Comparison of ENCODE assay signal across 11 cellular contexts in the genomic region with DNA sequence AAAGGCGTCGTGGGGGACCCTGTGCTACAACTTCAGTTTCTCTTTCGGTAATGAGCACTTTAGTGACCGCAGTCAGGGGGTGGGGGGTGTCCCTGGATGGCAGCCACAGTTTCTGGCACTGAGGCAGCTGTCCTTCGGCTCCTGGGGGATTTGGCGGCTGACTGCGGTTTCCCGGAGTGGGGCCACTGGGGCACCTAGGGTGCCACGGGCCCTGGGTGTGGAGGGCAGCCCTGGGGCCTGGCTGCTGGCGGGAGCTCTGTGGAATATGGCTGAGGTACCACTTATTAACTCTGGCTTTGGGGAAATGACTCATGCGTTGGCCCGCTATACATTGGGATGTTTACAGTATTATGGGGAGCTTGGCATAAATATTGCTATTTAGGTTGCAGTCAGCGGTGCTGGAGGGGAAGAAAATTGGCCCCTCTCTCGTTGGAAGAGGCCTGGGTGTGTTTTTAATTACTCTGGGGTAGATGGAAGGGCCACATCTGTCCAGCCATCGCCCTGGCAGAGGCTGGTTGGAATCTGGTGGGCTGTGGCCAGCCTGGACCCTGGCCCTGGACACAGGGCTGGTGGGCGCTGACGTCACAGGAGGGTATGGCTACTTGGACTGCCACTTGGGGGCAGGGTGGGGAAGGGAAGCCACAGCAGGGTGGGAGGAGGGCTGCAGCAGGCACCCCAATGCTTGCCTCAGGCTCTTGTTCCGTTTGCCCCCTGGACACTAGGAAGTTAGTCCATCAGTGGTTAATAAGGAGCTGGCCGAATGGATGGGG. TPM values are rescaled to one million over a fixed set of nuclear protein-coding genes. Genes with fewer than 3 reads are reported as not detected.
DNase-seq lines count a peak whose midpoint lies in the region; ATAC-seq and TF ChIP-seq lines count a peak whose summit lies in the region.
"Had no signal": no experiment of that assay in that cellular context is flagged by ENCODE, and none has a peak within 500 bp of the region (broad histone marks: within the 10 kb centered on the region; RNA-seq: fewer than 3 reads in every experiment).

No MANE protein-coding gene starts in this region.

- no peak for ATAC-seq in CD4-positive, alpha-beta T cell (ENCODE audit: poor library complexity)
- ATAC-seq in HG03095 (IDR thresholded peaks at IDR 0.05; ENCODE audit: unreplicated experiment) = no peak
- no peak for ATAC-seq in HG03175 (IDR thresholded peaks at IDR 0.05; ENCODE audit: unreplicated experiment)

- peak overlapping the region; percentile 10 for H3K4me3 Mint-ChIP-seq in CD4-positive, alpha-beta T cell

- H3K4me3 ChIP-seq in H7 (ENCODE audit: insufficient read depth, low read depth, low read length) (no peak overlapping the region), mucosa of rectum (ENCODE audit: low read length in 2 of 2) (peak overlapping the region; percentile 65 to 70)

- H3K9me3 ChIP-seq in CD4-positive, alpha-beta T cell (ENCODE audit: control insufficient read depth, low read length) = no peaks in the 10 kb centered on the region
- no peaks in the 10 kb centered on the region for H3K9me3 ChIP-seq in mucosa of rectum (ENCODE audit: control insufficient read depth in 2 of 2, low read length in 2 of 2)
- H3K9me3 ChIP-seq: ovary, uterus had no signal

- no peaks in the 10 kb centered on the region for H3K36me3 Mint-ChIP-seq in CD4-positive, alpha-beta T cell (ENCODE audit: low read depth)

- CTCF ChIA-PET in CD4-positive, alpha-beta T cell (lab: Charles Lee) = no interaction called here

- H3K36me3 ChIP-seq in H7 (replicated peaks; ENCODE audit: control insufficient read depth, insufficient read depth, low read length) = no peaks in the 10 kb centered on the region
- H3K36me3 ChIP-seq in mucosa of rectum (ENCODE audit: control insufficient read depth in 2 of 2, insufficient read depth in 2 of 2, low read length in 2 of 2) = peaks cover 0 to 3% of the 10 kb centered on the region in 2 donors
- H3K36me3 ChIP-seq: ovary, uterus had no signal

- no peaks in the 10 kb centered on the region for H3K4me1 Mint-ChIP-seq in CD4-positive, alpha-beta T cell (ENCODE audit: low read depth)

- H3K9ac ChIP-seq in mucosa of rectum (ENCODE audit: low read depth in 1 of 2, low read length in 2 of 2) = peak overlapping the region; percentile 35 to 64

- POLR2A ChIA-PET in CD4-positive, alpha-beta T cell (lab: Charles Lee) = no interaction called here

- no peak for TF ChIP-seq CTCF in CD4-positive, alpha-beta T cell (IDR thresholded peaks at IDR 0.05)

- no peak overlapping the region for H3K27ac Mint-ChIP-seq in CD4-positive, alpha-beta T cell

- peaks cover 59% of the 10 kb centered on the region for H3K27me3 ChIP-seq in CD4-positive, alpha-beta T cell (ENCODE audit: control insufficient read depth, insufficient read depth, low read length)
- peaks cover 27% of the 10 kb centered on the region for H3K27me3 ChIP-seq in H7 (ENCODE audit: control insufficient read depth, insufficient read depth, low read length)
- H3K27me3 ChIP-seq in mucosa of rectum (ENCODE audit: control insufficient read depth in 2 of 2, insufficient read depth in 2 of 2, low read length in 2 of 2) = peaks cover 0 to 4% of the 10 kb centered on the region in 2 donors
- H3K27me3 ChIP-seq: ovary had no signal

- peaks cover 41 to 48% of the 10 kb centered on the region in 2 donors for H3K4me1 ChIP-seq in mucosa of rectum (ENCODE audit: control insufficient read depth in 2 of 2, insufficient read depth in 2 of 2, low read length in 2 of 2)

- no peak overlapping the region for H3K27ac ChIP-seq in CD4-positive, alpha-beta T cell (ENCODE audit: low read depth, low read length)
- peak overlapping the region; percentile 63 to 72 for H3K27ac ChIP-seq in mucosa of rectum (ENCODE audit: low read depth in 2 of 2, low read length in 2 of 2)
- H3K27ac ChIP-seq: uterus had no signal

- peaks cover 69% of the 10 kb centered on the region for H3K27me3 Mint-ChIP-seq in CD4-positive, alpha-beta T cell

- DNase-seq in CD4-positive, alpha-beta T cell = no peak
- peak; percentile 59 for DNase-seq in H7
- DNase-seq in activated T-cell treated with anti-CD3 and anti-CD28 coated beads, Interleukin-2, amount 50 U/mL, for 48 hours = peak; percentile 56 to 65
- no peak for DNase-seq in amniotic stem cell (lab: John Stamatoyannopoulos, UW)
- DNase-seq in NCI-H1436 treated with DMSO at 0.1 percent for 48 hours (lab: John Stamatoyannopoulos, UW) = no peak
- DNase-seq: uterus had no signal

- no peaks in the 10 kb centered on the region for H3K9me3 Mint-ChIP-seq in CD4-positive, alpha-beta T cell

- intact Hi-C loops in CD4-positive, alpha-beta T cell (cut with DNase I, micrococcal nuclease) = no loop called here

RNA-seq across cellular contexts. Expression of a gene that starts 2.0 kb away (rescaled TPM):
- total RNA-seq in CD4-positive, alpha-beta T cell = under 1 TPM in 1 of 2 experiments, not detected in 1; 0.08 TPM
- total RNA-seq in H7 (2014; rRNA removed; shearing (Covaris generic)) = 12.3 and 14.8 TPM in 2 replicates

RNA-seq across cellular contexts. Expression of a gene that starts 59.7 kb away (rescaled TPM):
- total RNA-seq in CD4-positive, alpha-beta T cell = not detected
- not detected in 2 replicates for total RNA-seq in H7 (2014; rRNA removed; shearing (Covaris generic))
- total RNA-seq: SK-MEL-5 had no signal

Comparison
In these comparisons a context has a peak if more than half of its experiments do, and no peak if none do; other contexts are left out.
1. DNase-seq: peak in H7 (single experiment) and activated T-cell treated with anti-CD3 and anti-CD28 coated beads, Interleukin-2, amount 50 U/mL, for 48 hours (2 of 2); none in CD4-positive, alpha-beta T cell (0 of 10), amniotic stem cell (single experiment) and NCI-H1436 treated with DMSO at 0.1 percent for 48 hours (single experiment).
2. RNA of a gene that starts 2.0 kb away (total RNA-seq): 12.3 to 14.8 TPM in H7; 0.08 TPM in CD4-positive, alpha-beta T cell; every median in the first group is over 10 times any median in the second.